ENCODE assay signal across 8 cellular contexts in genomic region chr11:27362749-27363575, GRCh38. TPM values are rescaled to one million over a fixed set of nuclear protein-coding genes. Genes with fewer than 3 reads are reported as not detected.
DNase-seq lines count a peak whose midpoint lies in the region; ATAC-seq and TF ChIP-seq lines count a peak whose summit lies in the region.

TSS of gene CCDC34 (minus strand) at chr11:27363215. CDS start at chr11:27363194, 21 bp downstream.

- TF ChIP-seq CTCF in WERI-Rb-1 (IDR thresholded peaks at IDR 0.05; ENCODE audit: low read depth, low read length), result no peak
- no peak for TF ChIP-seq CTCF in breast epithelium (IDR thresholded peaks at IDR 0.05)

- H3K4me1 ChIP-seq in breast epithelium, result no peaks in the 10 kb centered on the region

- no peaks in the 10 kb centered on the region for H3K27me3 ChIP-seq in WERI-Rb-1 (ENCODE audit: insufficient read depth, low read depth, severe bottlenecking)
- H3K27me3 ChIP-seq in breast epithelium, result no peaks in the 10 kb centered on the region

- intact Hi-C loops in breast epithelium (cut with DNase I; ENCODE audit: low total_unique reads), result no loop called here

- peak within 1 kb of the TSS; percentile 83 for H3K4me3 ChIP-seq in WERI-Rb-1 (ENCODE audit: low read depth, low read length)
- peak within 1 kb of the TSS; percentile 63 to 90 (median 81) for H3K4me3 ChIP-seq in breast epithelium
- peak within 1 kb of the TSS; percentile 56 to 88 (median 76) for H3K4me3 ChIP-seq in skin epidermis

- H3K9me3 ChIP-seq in WERI-Rb-1 (ENCODE audit: severe bottlenecking), result no peaks in the 10 kb centered on the region
- H3K9me3 ChIP-seq in breast epithelium, result no peaks in the 10 kb centered on the region

- no peak for TF ChIP-seq POLR2A in breast epithelium (IDR thresholded peaks at IDR 0.05)

- ATAC-seq in GM18909 (IDR thresholded peaks at IDR 0.05; ENCODE audit: poor library complexity, unreplicated experiment), result peak; percentile 99
- ATAC-seq in HG03139 (IDR thresholded peaks at IDR 0.05; ENCODE audit: unreplicated experiment), result peak; percentile 100

- DNase-seq in AG08395 (ENCODE audit: low spot score), result peak; percentile 98
- peak; percentile 98 for DNase-seq in NCI-H2196 (lab: John Stamatoyannopoulos, UW; ENCODE audit: unreplicated experiment)
- peak; percentile 90 for DNase-seq in WERI-Rb-1
- DNase-seq in breast epithelium (ENCODE audit: low spot score in 2 of 2), result peak; percentile 87 to 89
- peak; percentile 97 for DNase-seq in iPS-NIHi11 (ENCODE audit: low spot score)

- H3K27ac ChIP-seq in WERI-Rb-1, result peak within 1 kb of the TSS; percentile 88
- H3K27ac ChIP-seq in breast epithelium, result peak within 1 kb of the TSS; percentile 80 to 85
- peak within 1 kb of the TSS in 19 of 21 experiments; percentile 22 to 86 (median 65) for H3K27ac ChIP-seq in skin epidermis

- H3K36me3 ChIP-seq in WERI-Rb-1 (peaks cover 6% of the 10 kb centered on the region; the same call in 1 of the 2 replicates), breast epithelium (no peaks in the 10 kb centered on the region)

RNA-seq across cellular contexts. Expression of gene CCDC34, which starts in this region (rescaled TPM):
- total RNA-seq in breast epithelium, result 1 to 10 TPM; 2.2 to 9.7 (median 4.9) TPM

Comparison
In these comparisons a context has a peak if more than half of its experiments do, and no peak if none do; other contexts are left out.
1. Peak in every context shown above with its lines: DNase-seq, ATAC-seq, H3K4me3 ChIP-seq and H3K27ac ChIP-seq.